In the genomic region with DNA sequence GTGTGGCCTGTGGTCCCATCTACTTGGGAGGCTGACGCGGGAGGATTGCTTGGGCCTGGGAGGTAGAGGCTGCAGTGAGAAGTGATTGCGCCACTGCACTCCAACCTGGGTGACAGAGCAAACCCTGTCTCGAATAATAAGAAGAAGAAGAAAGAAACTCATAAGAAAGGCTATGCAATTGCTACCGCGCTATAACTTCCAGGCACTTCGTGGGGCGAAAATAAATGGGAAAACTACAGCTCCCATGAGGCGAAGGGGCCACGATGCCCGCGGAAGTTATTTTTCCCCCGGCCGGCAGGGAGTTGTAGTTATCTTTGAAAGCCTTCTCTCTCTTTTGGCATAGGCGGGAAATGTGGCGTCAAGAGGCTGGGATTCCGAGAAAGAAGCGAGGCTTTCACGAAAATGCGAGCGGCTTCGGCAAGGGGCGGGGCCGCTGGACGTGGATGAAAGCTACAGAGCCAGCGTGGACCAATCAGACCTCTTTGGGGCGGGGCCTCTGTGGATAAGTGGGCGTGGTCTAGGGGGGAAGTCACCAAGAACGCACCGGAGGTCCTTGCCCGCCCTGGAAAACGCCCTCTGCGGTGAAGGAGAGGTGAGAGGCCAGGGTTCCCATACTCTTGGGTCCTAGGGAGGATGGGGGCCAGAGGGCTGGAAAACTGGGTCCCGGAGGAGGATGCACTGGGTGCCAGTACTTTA, we compare ENCODE assay signal across 8 cellular contexts. TPM values are rescaled to one million over a fixed set of nuclear protein-coding genes. Genes with fewer than 3 reads are reported as not detected.
DNase-seq lines count a peak whose midpoint lies in the region; ATAC-seq and TF ChIP-seq lines count a peak whose summit lies in the region.

A gene (plus strand): TSS at position 532 of the 696 bp plus-strand sequence. CDS start 485 bp downstream, outside the sequence.

- H3K27me3 ChIP-seq in adipocyte (replicated peaks; ENCODE audit: control insufficient read depth, insufficient read depth, low read length) (peaks cover 5% of the 10 kb centered on the region), cardiac muscle cell (no peaks in the 10 kb centered on the region), parathyroid adenoma (ENCODE audit: control insufficient read depth, insufficient read depth, low read length) (no peaks in the 10 kb centered on the region), tibial nerve (no peaks in the 10 kb centered on the region)

- peak; percentile 99 for DNase-seq in GM10248 (ENCODE audit: extremely low spot score)
- peak; percentile 100 for DNase-seq in NCI-H1436 (lab: John Stamatoyannopoulos, UW)
- DNase-seq in T follicular helper cell (ENCODE audit: low read depth) = peak; percentile 99
- peak; percentile 100 for DNase-seq in adipocyte (ENCODE audit: low read depth)
- peak; percentile 100 for DNase-seq in cardiac muscle cell (ENCODE audit: low read depth in 1 of 2, low spot score in 1 of 2)
- peak; percentile 99 to 100 for DNase-seq in tibial nerve (ENCODE audit: low spot score in 2 of 2)

- H3K9me3 ChIP-seq in adipocyte (ENCODE audit: control insufficient read depth, low read length) (no peaks in the 10 kb centered on the region), cardiac muscle cell (ENCODE audit: low read depth) (no peaks in the 10 kb centered on the region), parathyroid adenoma (ENCODE audit: control insufficient read depth, low read length) (no peaks in the 10 kb centered on the region), tibial nerve (no peaks in the 10 kb centered on the region)

- POLR2A ChIA-PET in GM10248 (lab: Yijun Ruan, JAX) = interaction anchor here (0.7 to 3.5 kb wide), 9 partner anchors 13 to 68 kb away, joined by 4 to 30 read pairs (median 5); a partner anchor contains a TSS

- H3K9ac ChIP-seq in adipocyte (ENCODE audit: low read length) = peak within 1 kb of the TSS; percentile 98
- H3K9ac ChIP-seq in parathyroid adenoma = peak within 1 kb of the TSS; percentile 95

- H3K4me2 ChIP-seq in parathyroid adenoma (ENCODE audit: low read length) = peak within 1 kb of the TSS; percentile 85

- TF ChIP-seq CTCF in GM10248 (IDR thresholded peaks at IDR 0.05; ENCODE audit: control extremely low read depth, extremely low read depth, low read depth, missing control alignments) = no peak
- TF ChIP-seq CTCF in cardiac muscle cell (IDR thresholded peaks at IDR 0.05; ENCODE audit: low read depth, low read length) = peak; percentile 32
- peak; percentile 36 for TF ChIP-seq CTCF in parathyroid adenoma (IDR thresholded peaks at IDR 0.05)
- TF ChIP-seq CTCF in tibial nerve (IDR thresholded peaks at IDR 0.05) = peak; percentile 21 to 58 (median 36)

- H3K27ac ChIP-seq in cardiac muscle cell (peak within 1 kb of the TSS; percentile 78), parathyroid adenoma (peak within 1 kb of the TSS; percentile 97), tibial nerve (peak within 1 kb of the TSS; percentile 90 to 97 (median 95))

- H3K36me3 ChIP-seq in adipocyte (ENCODE audit: control insufficient read depth, insufficient read depth, low read length, severe bottlenecking) = peaks cover 14% of the 10 kb centered on the region
- H3K36me3 ChIP-seq in cardiac muscle cell = peaks cover 3% of the 10 kb centered on the region
- no peaks in the 10 kb centered on the region for H3K36me3 ChIP-seq in parathyroid adenoma (ENCODE audit: control insufficient read depth, insufficient read depth, low read length)
- H3K36me3 ChIP-seq in tibial nerve = peaks cover 0 to 11% (median 0%) of the 10 kb centered on the region in 3 donors

- peak; percentile 52 to 83 for TF ChIP-seq POLR2A in tibial nerve (IDR thresholded peaks at IDR 0.05)

- H3K4me1 ChIP-seq in adipocyte (ENCODE audit: control insufficient read depth, insufficient read depth, low read length) = peaks cover 16% of the 10 kb centered on the region
- H3K4me1 ChIP-seq in cardiac muscle cell (ENCODE audit: low read depth) = peaks cover 6% of the 10 kb centered on the region
- H3K4me1 ChIP-seq in parathyroid adenoma = peaks cover 10% of the 10 kb centered on the region
- peaks cover 0 to 52% (median 15%) of the 10 kb centered on the region in 4 donors for H3K4me1 ChIP-seq in tibial nerve

- CTCF ChIA-PET in GM10248 (lab: Yijun Ruan, JAX) = interaction anchor here (1.2 to 1.7 kb wide), 5 partner anchors 64 to 104 kb away, joined by 3 to 6 read pairs (median 4); a partner anchor contains a TSS

- peak within 1 kb of the TSS; percentile 77 for H2AFZ ChIP-seq in parathyroid adenoma

- 8 to 9% methylated on average over 31 to 34 of the region's 34 CpGs for WGBS in tibial nerve, 2 donors

- TF ChIP-seq EP300 in tibial nerve (IDR thresholded peaks at IDR 0.05) = peak; percentile 92 to 99

- peak within 1 kb of the TSS; percentile 98 for H3K4me3 ChIP-seq in adipocyte (ENCODE audit: low read length)
- peak within 1 kb of the TSS; percentile 70 for H3K4me3 ChIP-seq in cardiac muscle cell
- peak within 1 kb of the TSS; percentile 97 for H3K4me3 ChIP-seq in parathyroid adenoma (ENCODE audit: low read depth, low read length)
- H3K4me3 ChIP-seq in tibial nerve = peak within 1 kb of the TSS; percentile 66 to 84 (median 77)

- H3K79me2 ChIP-seq in parathyroid adenoma = peaks cover 20% of the 10 kb centered on the region

- ATAC-seq in HG02678 (IDR thresholded peaks at IDR 0.05; ENCODE audit: unreplicated experiment) = peak; percentile 93

RNA-seq across cellular contexts. Expression of the gene that starts here (rescaled TPM):
- total RNA-seq in cardiac muscle cell (274 and 337 TPM in 2 replicates), tibial nerve (100 to 1,000 TPM; 220 to 352 (median 287) TPM)
- polyA plus RNA-seq in cardiac muscle cell = 230 and 290 TPM in 2 replicates

Comparison
In these comparisons a context has a peak if more than half of its experiments do, and no peak if none do; other contexts are left out.
1. Peak in every context shown above with its lines: DNase-seq, ATAC-seq, H3K4me3 ChIP-seq and H3K27ac ChIP-seq.